In genomic region chr3:171328419-171329082, GRCh38 we compare ENCODE assay signal across 8 cellular contexts.
DNase-seq lines count a peak whose midpoint lies in the region; TF ChIP-seq lines count a peak whose summit lies in the region.

No MANE protein-coding gene starts in this region.

- no peak overlapping the region for H3K4me2 ChIP-seq in Karpas-422 (ENCODE audit: low read depth, low read length, poor library complexity, severe bottlenecking)

- H3K9ac ChIP-seq in Karpas-422 (ENCODE audit: low read length): no peak overlapping the region

- H3K4me3 ChIP-seq in Caco-2 (ENCODE audit: low read depth, low read length) (no peak overlapping the region), Karpas-422 (ENCODE audit: low read length) (no peak overlapping the region), fibroblast of pulmonary artery (replicated peaks; ENCODE audit: low read depth, low read length) (no peak overlapping the region), H7 (ENCODE audit: insufficient read depth, low read depth, low read length) (no peak overlapping the region)

- H3K9me3 Mint-ChIP-seq in Caco-2 (ENCODE audit: unreplicated experiment): no peaks in the 10 kb centered on the region
- H3K9me3 Mint-ChIP-seq in activated CD4-positive, alpha-beta T cell treated with anti-CD3 and anti-CD28 coated beads, Interleukin-2, amount 10 ng/mL, durations not matched to agents 7 days and 5 days: peaks cover 3% of the 10 kb centered on the region

- no peak overlapping the region for H3K4me3 Mint-ChIP-seq in Caco-2 (ENCODE audit: unreplicated experiment)
- H3K4me3 Mint-ChIP-seq in activated CD4-positive, alpha-beta T cell treated with anti-CD3 and anti-CD28 coated beads, Interleukin-2, amount 10 ng/mL, durations not matched to agents 7 days and 5 days: no peak overlapping the region

- TF ChIP-seq CTCF in Caco-2 (IDR thresholded peaks at IDR 0.05; ENCODE audit: insufficient read depth in 1 of 2, low read depth in 1 of 2, low read length in 1 of 2, severe bottlenecking in 1 of 2, unreplicated experiment in 1 of 2) (no peak), fibroblast of pulmonary artery (IDR thresholded peaks at IDR 0.05; ENCODE audit: low read length, missing control alignments) (no peak)

- no peaks in the 10 kb centered on the region for H3K4me1 Mint-ChIP-seq in Caco-2 (ENCODE audit: low read depth, unreplicated experiment)
- peaks cover 39% of the 10 kb centered on the region for H3K4me1 Mint-ChIP-seq in activated CD4-positive, alpha-beta T cell treated with anti-CD3 and anti-CD28 coated beads, Interleukin-2, amount 10 ng/mL, durations not matched to agents 7 days and 5 days

- H3K4me1 ChIP-seq in Caco-2 (no peaks in the 10 kb centered on the region), Karpas-422 (ENCODE audit: low read length) (no peaks in the 10 kb centered on the region)

- no TSS peak for BruUV-seq in Caco-2 (replicated peaks; lab: Mats Ljungman, UMichigan)

- intact Hi-C loops in Caco-2 (cut with micrococcal nuclease; ENCODE audit: unreplicated experiment): no loop called here

- CTCF ChIA-PET in Caco-2 (lab: Charles Lee): no interaction called here
- CTCF ChIA-PET in activated CD4-positive, alpha-beta T cell treated with anti-CD3 and anti-CD28 coated beads, Interleukin-2, amount 10 ng/mL, durations not matched to agents 7 days and 5 days (lab: Charles Lee): interaction anchor here (0.6 kb wide), 1 partner anchor 19 kb away, joined by 3 read pairs; no protein-coding TSS in a partner anchor

- no peaks in the 10 kb centered on the region for H3K9me3 ChIP-seq in Caco-2
- H3K9me3 ChIP-seq in Karpas-422 (ENCODE audit: low read length): no peaks in the 10 kb centered on the region

- POLR2A ChIA-PET in Caco-2 (lab: Charles Lee): no interaction called here
- POLR2A ChIA-PET in activated CD4-positive, alpha-beta T cell treated with anti-CD3 and anti-CD28 coated beads, Interleukin-2, amount 10 ng/mL, durations not matched to agents 7 days and 5 days (lab: Charles Lee): no interaction called here

- H3K27me3 Mint-ChIP-seq in Caco-2 (ENCODE audit: insufficient read depth, unreplicated experiment): no peaks in the 10 kb centered on the region
- no peaks in the 10 kb centered on the region for H3K27me3 Mint-ChIP-seq in activated CD4-positive, alpha-beta T cell treated with anti-CD3 and anti-CD28 coated beads, Interleukin-2, amount 10 ng/mL, durations not matched to agents 7 days and 5 days

- H3K27ac ChIP-seq in Karpas-422 (ENCODE audit: low read length): no peak overlapping the region

- no peaks in the 10 kb centered on the region for H3K36me3 Mint-ChIP-seq in Caco-2 (ENCODE audit: insufficient read depth, unreplicated experiment)
- H3K36me3 Mint-ChIP-seq in activated CD4-positive, alpha-beta T cell treated with anti-CD3 and anti-CD28 coated beads, Interleukin-2, amount 10 ng/mL, durations not matched to agents 7 days and 5 days (ENCODE audit: low read depth): peaks cover 21% of the 10 kb centered on the region

- no peaks in the 10 kb centered on the region for H3K9me2 ChIP-seq in Karpas-422 (replicated peaks; ENCODE audit: insufficient read depth, low read length)

- DNase-seq in Caco-2: peak; percentile 30 to 38
- peak; percentile 70 for DNase-seq in Karpas-422
- DNase-seq in activated CD4-positive, alpha-beta T cell treated with anti-CD3 and anti-CD28 coated beads, Interleukin-2, amount 10 ng/mL, durations not matched to agents 7 days and 5 days: peak; percentile 70
- DNase-seq in fibroblast of pulmonary artery (ENCODE audit: low read depth): peak; percentile 50
- peak; percentile 3 to 5 for DNase-seq in stimulated activated CD8-positive, alpha-beta memory T cell treated with anti-CD3 and anti-CD28 coated beads, Interleukin-7, amount 100 ng/mL, for 4 hours (ENCODE audit: low read depth in 2 of 2)
- DNase-seq in H7: no peak
- DNase-seq in NCI-H187 treated with DMSO at 0.1 percent for 48 hours (lab: John Stamatoyannopoulos, UW): no peak
- DNase-seq in NCI-H146 (lab: John Stamatoyannopoulos, UW): no peak

- H2AFZ ChIP-seq in Karpas-422 (ENCODE audit: low read length): no peak overlapping the region

- no peaks in the 10 kb centered on the region for H3K79me2 ChIP-seq in Karpas-422 (ENCODE audit: low read length)

- H3K36me3 ChIP-seq in Caco-2 (ENCODE audit: control insufficient read depth, insufficient read depth, low read length): no peaks in the 10 kb centered on the region
- H3K36me3 ChIP-seq in Karpas-422 (ENCODE audit: insufficient read depth, low read length): no peaks in the 10 kb centered on the region
- no peaks in the 10 kb centered on the region for H3K36me3 ChIP-seq in H7 (replicated peaks; ENCODE audit: control insufficient read depth, insufficient read depth, low read length)

- H3K27me3 ChIP-seq in Caco-2 (replicated peaks; ENCODE audit: control insufficient read depth, insufficient read depth, low read length) (no peaks in the 10 kb centered on the region), Karpas-422 (ENCODE audit: low read length) (no peaks in the 10 kb centered on the region), H7 (ENCODE audit: control insufficient read depth, insufficient read depth, low read length) (no peaks in the 10 kb centered on the region)

- H4K20me1 ChIP-seq in Karpas-422 (ENCODE audit: insufficient read depth, low read depth, low read length): no peaks in the 10 kb centered on the region

- H3K27ac Mint-ChIP-seq in Caco-2 (ENCODE audit: unreplicated experiment): no peak overlapping the region
- H3K27ac Mint-ChIP-seq in activated CD4-positive, alpha-beta T cell treated with anti-CD3 and anti-CD28 coated beads, Interleukin-2, amount 10 ng/mL, durations not matched to agents 7 days and 5 days: peak overlapping the region; percentile 78

Comparison
In these comparisons a context has a peak if more than half of its experiments do, and no peak if none do; other contexts are left out.
1. DNase-seq: peak in Caco-2 (2 of 2), Karpas-422 (single experiment), activated CD4-positive, alpha-beta T cell treated with anti-CD3 and anti-CD28 coated beads, Interleukin-2, amount 10 ng/mL, durations not matched to agents 7 days and 5 days (single experiment), fibroblast of pulmonary artery (single experiment) and stimulated activated CD8-positive, alpha-beta memory T cell treated with anti-CD3 and anti-CD28 coated beads, Interleukin-7, amount 100 ng/mL, for 4 hours (2 of 2); none in H7 (single experiment), NCI-H187 treated with DMSO at 0.1 percent for 48 hours (single experiment) and NCI-H146 (single experiment).